In genomic region chr14:105087963-105088811, GRCh38 we compare ENCODE assay signal across 8 cellular contexts. TPM values are rescaled to one million over a fixed set of nuclear protein-coding genes. Genes with fewer than 3 reads are reported as not detected.
A peak's percentile ranks its signal among the peaks of the same experiment; 100 is the strongest.
DNase-seq lines count a peak whose midpoint lies in the region; ATAC-seq and TF ChIP-seq lines count a peak whose summit lies in the region.

No MANE protein-coding gene starts in this region.

- no peak for ATAC-seq in activated CD8-positive, alpha-beta memory T cell treated with anti-CD3 and anti-CD28 coated beads, Interleukin-2, amount 10 ng/mL, durations not matched to agents 7 days and 5 days
- no peak for ATAC-seq in activated CD8-positive, alpha-beta T cell treated with anti-CD3 and anti-CD28 coated beads for 36 hours
- ATAC-seq in HG03342 (IDR thresholded peaks at IDR 0.05; ENCODE audit: unreplicated experiment) (no peak), GM21515 (IDR thresholded peaks at IDR 0.05; ENCODE audit: unreplicated experiment) (no peak)

- H3K36me3 Mint-ChIP-seq in activated CD8-positive, alpha-beta memory T cell treated with anti-CD3 and anti-CD28 coated beads, Interleukin-2, amount 10 ng/mL, durations not matched to agents 7 days and 5 days = no peaks in the 10 kb centered on the region
- no peaks in the 10 kb centered on the region for H3K36me3 Mint-ChIP-seq in activated CD8-positive, alpha-beta T cell treated with anti-CD3 and anti-CD28 coated beads for 36 hours (ENCODE audit: low read depth)

- peaks cover 13% of the 10 kb centered on the region for H3K27me3 Mint-ChIP-seq in activated CD8-positive, alpha-beta memory T cell treated with anti-CD3 and anti-CD28 coated beads, Interleukin-2, amount 10 ng/mL, durations not matched to agents 7 days and 5 days
- no peaks in the 10 kb centered on the region for H3K27me3 Mint-ChIP-seq in activated CD8-positive, alpha-beta T cell treated with anti-CD3 and anti-CD28 coated beads for 36 hours

- no peak for DNase-seq in activated CD8-positive, alpha-beta memory T cell treated with anti-CD3 and anti-CD28 coated beads, Interleukin-2, amount 10 ng/mL, durations not matched to agents 7 days and 5 days
- DNase-seq in activated CD8-positive, alpha-beta memory T cell treated with anti-CD3 and anti-CD28 coated beads for 24 hours = no peak
- peak; percentile 2 for DNase-seq in activated CD8-positive, alpha-beta T cell treated with anti-CD3 and anti-CD28 coated beads for 36 hours
- peak; percentile 80 for DNase-seq in cardiac septum (ENCODE audit: low spot score)
- DNase-seq in skeletal muscle cell (ENCODE audit: low read depth) = no peak
- DNase-seq in activated effector memory CD4-positive, alpha-beta T cell treated with anti-CD3 and anti-CD28 coated beads, Interleukin-2, amount 50 U/mL, for 16 hours = no peak

- H3K9me3 Mint-ChIP-seq in activated CD8-positive, alpha-beta memory T cell treated with anti-CD3 and anti-CD28 coated beads, Interleukin-2, amount 10 ng/mL, durations not matched to agents 7 days and 5 days (ENCODE audit: low read depth) = no peaks in the 10 kb centered on the region
- H3K9me3 Mint-ChIP-seq in activated CD8-positive, alpha-beta T cell treated with anti-CD3 and anti-CD28 coated beads for 36 hours = no peaks in the 10 kb centered on the region

- H3K27ac Mint-ChIP-seq in activated CD8-positive, alpha-beta memory T cell treated with anti-CD3 and anti-CD28 coated beads, Interleukin-2, amount 10 ng/mL, durations not matched to agents 7 days and 5 days = no peak overlapping the region
- no peak overlapping the region for H3K27ac Mint-ChIP-seq in activated CD8-positive, alpha-beta T cell treated with anti-CD3 and anti-CD28 coated beads for 36 hours

- H3K4me1 Mint-ChIP-seq in activated CD8-positive, alpha-beta memory T cell treated with anti-CD3 and anti-CD28 coated beads, Interleukin-2, amount 10 ng/mL, durations not matched to agents 7 days and 5 days = peaks cover 30% of the 10 kb centered on the region
- peaks cover 18% of the 10 kb centered on the region for H3K4me1 Mint-ChIP-seq in activated CD8-positive, alpha-beta T cell treated with anti-CD3 and anti-CD28 coated beads for 36 hours (ENCODE audit: low read depth)

- CTCF ChIA-PET in activated CD8-positive, alpha-beta memory T cell treated with anti-CD3 and anti-CD28 coated beads, Interleukin-2, amount 10 ng/mL, durations not matched to agents 7 days and 5 days (lab: Charles Lee) = interaction anchor here (1.3 to 9.5 kb wide), 8 partner anchors 14 to 440 kb away, joined by 3 to 192 read pairs (median 14); partner anchors contain the start of gene GPR132
- CTCF ChIA-PET in activated CD8-positive, alpha-beta T cell treated with anti-CD3 and anti-CD28 coated beads for 36 hours (lab: Charles Lee) = interaction anchor here (1.5 to 5.1 kb wide), 6 partner anchors 15 to 114 kb away, joined by 3 to 72 read pairs (median 26); partner anchors contain the start of gene GPR132

- POLR2A ChIA-PET in activated CD8-positive, alpha-beta T cell treated with anti-CD3 and anti-CD28 coated beads for 36 hours (lab: Charles Lee) = interaction anchor here (0.7 to 4.7 kb wide), 4 partner anchors 8 to 68 kb away, joined by 3 to 33 read pairs (median 6); partner anchors contain the start of gene CDCA4

- H3K4me3 ChIP-seq in skeletal muscle cell (ENCODE audit: low read depth, low read length) = peak overlapping the region; percentile 65

- peak overlapping the region; percentile 62 for H3K4me3 Mint-ChIP-seq in activated CD8-positive, alpha-beta memory T cell treated with anti-CD3 and anti-CD28 coated beads, Interleukin-2, amount 10 ng/mL, durations not matched to agents 7 days and 5 days
- H3K4me3 Mint-ChIP-seq in activated CD8-positive, alpha-beta T cell treated with anti-CD3 and anti-CD28 coated beads for 36 hours = peak overlapping the region; percentile 56

- intact Hi-C loops in activated CD8-positive, alpha-beta T cell treated with anti-CD3 and anti-CD28 coated beads for 36 hours (cut with micrococcal nuclease) = no loop called here
- intact Hi-C loops in cardiac septum (cut with DNase I) = loop anchor here (2.0 kb wide), 1 partner anchor 111 kb away; no protein-coding TSS in a partner anchor

- TF ChIP-seq CTCF in activated CD8-positive, alpha-beta T cell treated with anti-CD3 and anti-CD28 coated beads for 36 hours (IDR thresholded peaks at IDR 0.05) = no peak

RNA-seq across cellular contexts. Expression of gene GPR132, which starts 23.0 kb away (rescaled TPM):
- total RNA-seq in activated CD8-positive, alpha-beta memory T cell treated with anti-CD3 and anti-CD28 coated beads, Interleukin-2, amount 10 ng/mL, durations not matched to agents 7 days and 5 days = 10 to 100 TPM; 47.4 to 49.4 TPM
- total RNA-seq in activated CD8-positive, alpha-beta T cell treated with anti-CD3 and anti-CD28 coated beads for 36 hours = 10 to 100 TPM; 15.1 to 16.4 TPM
- total RNA-seq in cardiac septum = 0.73 TPM

Comparison
In these comparisons a context has a peak if more than half of its experiments do, and no peak if none do; other contexts are left out.
1. DNase-seq: peak in activated CD8-positive, alpha-beta T cell treated with anti-CD3 and anti-CD28 coated beads for 36 hours (single experiment) and cardiac septum (single experiment); none in activated CD8-positive, alpha-beta memory T cell treated with anti-CD3 and anti-CD28 coated beads, Interleukin-2, amount 10 ng/mL, durations not matched to agents 7 days and 5 days (single experiment), activated CD8-positive, alpha-beta memory T cell treated with anti-CD3 and anti-CD28 coated beads for 24 hours (single experiment), skeletal muscle cell (single experiment) and activated effector memory CD4-positive, alpha-beta T cell treated with anti-CD3 and anti-CD28 coated beads, Interleukin-2, amount 50 U/mL, for 16 hours (single experiment).